Comparison of ENCODE assay signal across 9 cellular contexts in genomic region chr5:134609232-134609851, GRCh38. TPM values are rescaled to one million over a fixed set of nuclear protein-coding genes. Genes with fewer than 3 reads are reported as not detected.
DNase-seq lines count a peak whose midpoint lies in the region; ATAC-seq and TF ChIP-seq lines count a peak whose summit lies in the region.
"Had no signal": no experiment of that assay in that cellular context is flagged by ENCODE, and none has a peak within 500 bp of the region (broad histone marks: within the 10 kb centered on the region; RNA-seq: fewer than 3 reads in every experiment).

No MANE protein-coding gene starts in this region.

- peak; percentile 48 for DNase-seq in ACHN
- no peak for DNase-seq in NCI-H1930 (lab: John Stamatoyannopoulos, UW)
- DNase-seq in SK-N-DZ (ENCODE audit: low spot score): no peak
- no peak for DNase-seq in NCI-H345 treated with DMSO at 0.1 percent for 48 hours (lab: John Stamatoyannopoulos, UW; ENCODE audit: unreplicated experiment)
- no peak for DNase-seq in HPDE6-E6E7 (ENCODE audit: extremely low spot score)
- DNase-seq: adrenal gland had no signal

- peak overlapping the region in 4 of 5 experiments; percentile 48 to 93 (median 52) for H3K27ac Mint-ChIP-seq in brain

- in situ Hi-C loops in ACHN (cut with HindIII; ENCODE audit: low pct_ligation_motif_present, low pct_unique_long_range_greater_than_20kb, low sequenced_read_pairs): no loop called here

- TF ChIP-seq CTCF in brain (conservative IDR thresholded peaks at IDR 0.05): no peak

- H3K4me1 Mint-ChIP-seq in brain: no peaks in the 10 kb centered on the region

- peaks cover 81% of the 10 kb centered on the region for H3K36me3 Mint-ChIP-seq in brain

- peak; percentile 59 for ATAC-seq in GM18861 (IDR thresholded peaks at IDR 0.05; ENCODE audit: unreplicated experiment)
- ATAC-seq in HG03175 (IDR thresholded peaks at IDR 0.05; ENCODE audit: unreplicated experiment): peak; percentile 69

- no peak overlapping the region for H3K4me3 Mint-ChIP-seq in brain

- no peaks in the 10 kb centered on the region for H3K9me3 Mint-ChIP-seq in brain

- no peaks in the 10 kb centered on the region for H3K27me3 Mint-ChIP-seq in brain

RNA-seq across cellular contexts. Expression of gene SAR1B, which starts 23.3 kb away (rescaled TPM):
- polyA plus RNA-seq in brain (ENCODE audit: insufficient read depth, low read depth, low replicate concordance): 15.4 TPM
- 23.9 and 27.0 TPM in 2 replicates for polyA plus RNA-seq in SK-N-DZ (2014; cell fraction: cytosol; rRNA removed)
- polyA plus RNA-seq in SK-N-DZ (2014; cell fraction: nucleus; rRNA removed): 19.9 and 34.1 TPM in 2 replicates

RNA-seq across cellular contexts. Expression of gene SEC24A, which starts 39.2 kb away (rescaled TPM):
- 4.0 TPM for polyA plus RNA-seq in brain (ENCODE audit: insufficient read depth, low read depth, low replicate concordance)
- 12.5 and 14.4 TPM in 2 replicates for polyA plus RNA-seq in SK-N-DZ (2014; cell fraction: cytosol; rRNA removed)
- 7.2 and 9.1 TPM in 2 replicates for polyA plus RNA-seq in SK-N-DZ (2014; cell fraction: nucleus; rRNA removed)
